ENCODE assay signal across 15 cellular contexts in genomic region chr6:162773996-162774395, GRCh38.
DNase-seq lines count a peak whose midpoint lies in the region; TF ChIP-seq lines count a peak whose summit lies in the region.
"Had no signal": no experiment of that assay in that cellular context is flagged by ENCODE, and none has a peak within 500 bp of the region (broad histone marks: within the 10 kb centered on the region; RNA-seq: fewer than 3 reads in every experiment).

No MANE protein-coding gene starts in this region.

- peak; percentile 9 for DNase-seq in DMS 273 (lab: John Stamatoyannopoulos, UW; ENCODE audit: unreplicated experiment)
- DNase-seq in DMS 273 treated with DMSO at 0.1 percent for 48 hours (lab: John Stamatoyannopoulos, UW): no peak
- peak; percentile 80 to 91 for DNase-seq in NCI-H524 (lab: John Stamatoyannopoulos, UW)
- DNase-seq in NCI-H82 treated with DMSO at 0.1 percent for 48 hours (lab: John Stamatoyannopoulos, UW; ENCODE audit: unreplicated experiment): peak; percentile 5
- no peak for DNase-seq in stimulated activated naive CD4-positive, alpha-beta T cell (lab: John Stamatoyannopoulos, UW)
- no peak for DNase-seq in hypothalamus (lab: John Stamatoyannopoulos, UW)
- DNase-seq in coronary artery (ENCODE audit: low spot score): no peak
- DNase-seq: AML-193; Calu3; CD8-positive, alpha-beta T cell; GM23248 had no signal

- H3K4me3 ChIP-seq in coronary artery: no peak overlapping the region
- H3K4me3 ChIP-seq: A549; BLaER1 treated with 17β-estradiol and CSF1 and Interleukin-3, amounts not matched to agents 10 nM and 100 nM; GM23248; HAP-1 had no signal

- no peak for TF ChIP-seq CTCF in coronary artery (IDR thresholded peaks at IDR 0.05)

- H3K27ac ChIP-seq in coronary artery: no peak overlapping the region
- H3K27ac ChIP-seq: 22Rv1; A549; BLaER1 treated with 17β-estradiol and CSF1 and Interleukin-3, amounts not matched to agents 10 nM and 100 nM; GM23248 had no signal

Comparison
In these comparisons a context has a peak if more than half of its experiments do, and no peak if none do; other contexts are left out.
1. DNase-seq: peak in DMS 273 (single experiment), NCI-H524 (2 of 2) and NCI-H82 treated with DMSO at 0.1 percent for 48 hours (single experiment); none in DMS 273 treated with DMSO at 0.1 percent for 48 hours (single experiment), stimulated activated naive CD4-positive, alpha-beta T cell (0 of 6), hypothalamus (0 of 51) and coronary artery (single experiment).